14 cellular contexts compared by ENCODE assay signal in genomic region chr13:61908906-61909305, GRCh38.
"Had no signal": no experiment of that assay in that cellular context is flagged by ENCODE, and none has a peak within 500 bp of the region (broad histone marks: within the 10 kb centered on the region; RNA-seq: fewer than 3 reads in every experiment).

No MANE protein-coding gene starts in this region.

- H3K36me3 ChIP-seq: upper lobe of right lung, WERI-Rb-1 had no signal

- H3K4me3 ChIP-seq: body of pancreas, mucosa of descending colon, upper lobe of right lung had no signal

- ATAC-seq: activated CD4-positive, alpha-beta T cell treated with anti-CD3 and anti-CD28 coated beads for 36 hours; body of pancreas; effector memory CD8-positive, alpha-beta T cell; mucosa of descending colon; stimulated activated naive B cell treated with anti-CD40 and anti-IgM and Interleukin-4, amounts not matched to agents 10 μg/mL and 1 μg/mL and 100 μg/mL, for 72 hours; upper lobe of right lung had no signal

- H3K9me3 ChIP-seq: body of pancreas, mucosa of descending colon, upper lobe of right lung had no signal

- H3K27ac ChIP-seq: body of pancreas, upper lobe of right lung, WERI-Rb-1 had no signal

- H3K4me1 ChIP-seq: body of pancreas, upper lobe of right lung had no signal

- DNase-seq: activated CD4-positive, alpha-beta memory T cell treated with anti-CD3 and anti-CD28 coated beads for 36 hours; activated CD4-positive, alpha-beta T cell treated with anti-CD3 and anti-CD28 coated beads for 36 hours; activated naive CD4-positive, alpha-beta T cell treated with Interleukin-2 at 50 U/mL for 16 hours; activated naive CD8-positive, alpha-beta T cell treated with anti-CD3 and anti-CD28 coated beads, Interleukin-2, amount 10 ng/mL, durations not matched to agents 7 days and 5 days; activated T-cell treated with anti-CD3 and anti-CD28 coated beads, Interleukin-2, amount 50 U/mL, for 1 hour; body of pancreas; caudate nucleus; effector memory CD8-positive, alpha-beta T cell; mucosa of descending colon; naive B cell; stimulated activated naive B cell treated with anti-CD40 and anti-IgM and Interleukin-4, amounts not matched to agents 10 μg/mL and 1 μg/mL and 100 μg/mL, for 72 hours; T1000; upper lobe of right lung; WERI-Rb-1 had no signal

- H3K27me3 ChIP-seq: body of pancreas, upper lobe of right lung had no signal
